Comparison of ENCODE assay signal across 22 cellular contexts in the genomic region with DNA sequence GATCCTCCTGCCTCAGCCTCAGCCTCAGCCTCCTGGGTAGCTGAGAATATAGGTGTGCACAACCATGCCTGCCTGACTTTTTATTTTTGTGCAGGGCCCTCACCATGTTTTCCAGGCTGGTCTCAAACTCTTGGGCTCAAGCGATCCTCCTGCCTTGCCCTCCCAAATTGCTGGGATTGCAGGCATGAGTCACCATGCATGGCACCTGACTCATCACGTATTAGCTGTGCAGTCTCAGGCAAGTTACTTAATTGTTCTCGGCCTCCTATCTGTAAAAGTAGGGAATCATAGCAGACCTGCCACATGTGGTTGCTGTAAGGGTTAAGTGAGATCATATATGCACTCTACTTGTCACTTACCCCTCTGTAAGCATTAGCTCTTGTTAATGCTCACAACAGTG.
A peak's percentile ranks its signal among the peaks of the same experiment; 100 is the strongest.
DNase-seq lines count a peak whose midpoint lies in the region; ATAC-seq and TF ChIP-seq lines count a peak whose summit lies in the region.
"Had no signal": no experiment of that assay in that cellular context is flagged by ENCODE, and none has a peak within 500 bp of the region (broad histone marks: within the 10 kb centered on the region; RNA-seq: fewer than 3 reads in every experiment).

No MANE protein-coding gene starts in this region.

- H2AK5ac ChIP-seq in trophoblast cell (ENCODE audit: low read length) = no peak overlapping the region

- H3K4me3 ChIP-seq in SK-N-SH (ENCODE audit: low read depth in 2 of 2, low read length in 1 of 2) (no peak overlapping the region), fibroblast of lung (replicated peaks in 1 of 4; ENCODE audit: control extremely low read depth in 1 of 4, insufficient read depth in 1 of 4, low read depth in 3 of 4, low read length in 4 of 4) (no peak overlapping the region), trophoblast cell (ENCODE audit: low read depth, low read length) (no peak overlapping the region)
- H3K4me3 ChIP-seq: BLaER1, gastrocnemius medialis, upper lobe of right lung had no signal

- CTCF ChIA-PET in SK-N-SH (lab: Yijun Ruan, JAX) = interaction anchor here (0.8 to 4.1 kb wide), 10 partner anchors 8 to 695 kb away, joined by 3 to 25 read pairs (median 6); no protein-coding TSS in a partner anchor

- H3K4me1 ChIP-seq in SK-N-SH (ENCODE audit: control insufficient read depth in 1 of 2, insufficient read depth in 2 of 2, low read depth in 1 of 2, low read length in 1 of 2) (peaks cover 0 to 9% of the 10 kb centered on the region in 2 experiments; a peak in 1 of 4 replicates), fibroblast of lung (ENCODE audit: control insufficient read depth, extremely low read depth, insufficient read depth, low read length) (no peaks in the 10 kb centered on the region), trophoblast cell (ENCODE audit: control insufficient read depth in 1 of 2, insufficient read depth in 2 of 2, low read length in 2 of 2) (no peaks in the 10 kb centered on the region)
- H3K4me1 ChIP-seq: BLaER1, gastrocnemius medialis, upper lobe of right lung had no signal

- ATAC-seq in GM18868 (IDR thresholded peaks at IDR 0.05; ENCODE audit: unreplicated experiment) = no peak
- no peak for ATAC-seq in HG02610 (IDR thresholded peaks at IDR 0.05; ENCODE audit: unreplicated experiment)
- no peak for ATAC-seq in HG03354 (IDR thresholded peaks at IDR 0.05; ENCODE audit: poor library complexity, severe bottlenecking, unreplicated experiment)
- ATAC-seq: gastrocnemius medialis; Right ventricle myocardium inferior; stimulated activated naive CD8-positive, alpha-beta T cell treated with anti-CD3 and anti-CD28 coated beads, Interleukin-15, amount 100 ng/mL, for 72 hours; upper lobe of right lung had no signal

- DNase-seq in HS-5 (ENCODE audit: low read depth) (peak; percentile 22), SK-N-SH (no peak), fibroblast of lung (ENCODE audit: low read depth in 2 of 2) (peak; percentile 21 to 59), trophoblast cell (peak; percentile 48 to 74)
- DNase-seq in activated CD4-positive, alpha-beta T cell treated with anti-CD3 and anti-CD28 coated beads, Interleukin-2, amount 50 U/mL, for 4 hours = no peak
- DNase-seq: activated CD4-positive, alpha-beta memory T cell treated with anti-CD3 and anti-CD28 coated beads for 36 hours; activated naive CD4-positive, alpha-beta T cell treated with anti-CD3 and anti-CD28 coated beads, Interleukin-2, amount 10 ng/mL, durations not matched to agents 7 days and 5 days; activated T-cell treated with anti-CD3 and anti-CD28 coated beads, Interleukin-2, amount 50 U/mL, for 24 hours; aorta; gastrocnemius medialis; H7; MV-4-11; NCI-H2029; stimulated activated naive CD8-positive, alpha-beta T cell treated with anti-CD3 and anti-CD28 coated beads, Interleukin-15, amount 100 ng/mL, for 72 hours; upper lobe of right lung had no signal

- no peak overlapping the region for H2BK12ac ChIP-seq in trophoblast cell (ENCODE audit: low read length)

- H3K9ac ChIP-seq in SK-N-SH (no peak overlapping the region), fibroblast of lung (ENCODE audit: insufficient read depth, low read length) (no peak overlapping the region), trophoblast cell (ENCODE audit: low read length) (no peak overlapping the region)
- H3K9ac ChIP-seq: BLaER1 had no signal

- TF ChIP-seq CTCF in SK-N-SH (IDR thresholded peaks at IDR 0.05) (no peak), fibroblast of lung (conservative IDR thresholded peaks at IDR 0.05 in 1 of 2, IDR thresholded peaks at IDR 0.05 in 1 of 2; ENCODE audit: low read depth in 1 of 2, low read length in 2 of 2) (no peak)

- H4K91ac ChIP-seq in trophoblast cell (ENCODE audit: low read depth, low read length) = no peak overlapping the region

- 35% methylated on average over 3 of the region's 3 CpGs for WGBS in SK-N-SH (ENCODE audit: low lambda C conversion rate)
- WGBS in trophoblast cell (ENCODE audit: extremely low coverage, insufficient coverage, insufficient read length) = no CpG with 5 or more reads among the region's 3 CpGs

- no peak for TF ChIP-seq EP300 in SK-N-SH (IDR thresholded peaks at IDR 0.05; ENCODE audit: borderline replicate concordance in 1 of 2, low read depth in 1 of 2, low read length in 1 of 2)

- POLR2A ChIA-PET in SK-N-SH (lab: Yijun Ruan, JAX) = no interaction called here

- H2AFZ ChIP-seq in SK-N-SH (ENCODE audit: low read depth) (no peak overlapping the region), fibroblast of lung (ENCODE audit: low read length) (no peak overlapping the region), trophoblast cell (ENCODE audit: insufficient read depth, low read length, poor library complexity) (no peak overlapping the region)

- H3K18ac ChIP-seq in trophoblast cell (ENCODE audit: low read length) = no peak overlapping the region

- H4K20me1 ChIP-seq in SK-N-SH (ENCODE audit: insufficient read depth) = no peaks in the 10 kb centered on the region
- no peaks in the 10 kb centered on the region for H4K20me1 ChIP-seq in fibroblast of lung (ENCODE audit: control insufficient read depth, extremely low read depth, insufficient read depth, low read length)
- H4K20me1 ChIP-seq: BLaER1 had no signal

- H3K4ac ChIP-seq in trophoblast cell (ENCODE audit: low read depth, low read length) = no peak overlapping the region

- H3K14ac ChIP-seq in trophoblast cell (ENCODE audit: low read length) = no peak overlapping the region

- H3K36me3 ChIP-seq in SK-N-SH (replicated peaks in 1 of 2; ENCODE audit: control insufficient read depth in 1 of 2, insufficient read depth in 2 of 2, low read length in 1 of 2) (no peaks in the 10 kb centered on the region), fibroblast of lung (ENCODE audit: control insufficient read depth, insufficient read depth, low read length) (no peaks in the 10 kb centered on the region), trophoblast cell (ENCODE audit: control insufficient read depth in 1 of 2, insufficient read depth in 2 of 2, low read length in 2 of 2) (no peaks in the 10 kb centered on the region)
- H3K36me3 ChIP-seq: BLaER1, gastrocnemius medialis, upper lobe of right lung had no signal

- H3K9me2 ChIP-seq in SK-N-SH = no peaks in the 10 kb centered on the region

- no peaks in the 10 kb centered on the region; the same call in 1 of the 2 replicates for H3K27me3 ChIP-seq in SK-N-SH (ENCODE audit: insufficient read depth)
- H3K27me3 ChIP-seq in fibroblast of lung (ENCODE audit: control insufficient read depth, insufficient read depth, low read length) = no peaks in the 10 kb centered on the region
- no peaks in the 10 kb centered on the region for H3K27me3 ChIP-seq in trophoblast cell (ENCODE audit: insufficient read depth, low read length)
- H3K27me3 ChIP-seq: BLaER1, gastrocnemius medialis, upper lobe of right lung had no signal

- H3K23ac ChIP-seq in trophoblast cell (ENCODE audit: low read length) = no peak overlapping the region

- H4K12ac ChIP-seq in trophoblast cell (ENCODE audit: low read depth, low read length) = no peak overlapping the region

- TF ChIP-seq RAD21 in SK-N-SH (IDR thresholded peaks at IDR 0.05; ENCODE audit: low read length) = no peak

- H3K27ac ChIP-seq in SK-N-SH (ENCODE audit: low read depth in 2 of 2, low read length in 1 of 2) (no peak overlapping the region), fibroblast of lung (ENCODE audit: insufficient read depth, low read length) (no peak overlapping the region), trophoblast cell (ENCODE audit: low read depth, low read length) (no peak overlapping the region)
- H3K27ac ChIP-seq: BLaER1, gastrocnemius medialis, HL-60, upper lobe of right lung, VCaP had no signal

- H3K79me1 ChIP-seq in trophoblast cell (ENCODE audit: low read length) = no peaks in the 10 kb centered on the region

- no peak overlapping the region for H4K8ac ChIP-seq in trophoblast cell (ENCODE audit: low read depth, low read length)

- H2BK120ac ChIP-seq in trophoblast cell (ENCODE audit: insufficient read depth, low read length, poor library complexity) = no peak overlapping the region

- H3K79me2 ChIP-seq in SK-N-SH (ENCODE audit: insufficient read depth) (no peaks in the 10 kb centered on the region), fibroblast of lung (ENCODE audit: control insufficient read depth, insufficient read depth, low read length) (no peaks in the 10 kb centered on the region), trophoblast cell (ENCODE audit: control insufficient read depth, insufficient read depth, low read length, poor library complexity) (no peaks in the 10 kb centered on the region)

- no peak overlapping the region for H2BK5ac ChIP-seq in trophoblast cell (ENCODE audit: low read depth, low read length, poor library complexity)

- no peaks in the 10 kb centered on the region for H3F3A ChIP-seq in SK-N-SH (replicated peaks; ENCODE audit: insufficient read depth)

- H3K9me3 ChIP-seq in SK-N-SH = no peaks in the 10 kb centered on the region
- H3K9me3 ChIP-seq in fibroblast of lung (ENCODE audit: control insufficient read depth, insufficient read depth, low read depth, low read length) = no peaks in the 10 kb centered on the region
- H3K9me3 ChIP-seq in trophoblast cell (ENCODE audit: insufficient read depth, low read depth, low read length) = no peaks in the 10 kb centered on the region
- H3K9me3 ChIP-seq: gastrocnemius medialis, upper lobe of right lung had no signal

- H3K4me2 ChIP-seq in SK-N-SH = no peak overlapping the region
- no peak overlapping the region for H3K4me2 ChIP-seq in fibroblast of lung (ENCODE audit: extremely low read depth, insufficient read depth, low read length)
- H3K4me2 ChIP-seq in trophoblast cell (ENCODE audit: low read length) = no peak overlapping the region
- H3K4me2 ChIP-seq: BLaER1 had no signal

TF ChIP-seq in SK-N-SH, 30 proteins besides CTCF, POLR2A, EP300 and RAD21:
- TF ChIP-seq FOSL2 (IDR thresholded peaks at IDR 0.05; ENCODE audit: borderline replicate concordance, low read depth) (peak; percentile 72), TAF1 (IDR thresholded peaks at IDR 0.05; ENCODE audit: borderline replicate concordance, low read depth, low read length) (no peak)

Comparison
In these comparisons a context has a peak if more than half of its experiments do, and no peak if none do; other contexts are left out.
1. DNase-seq: peak in HS-5 (single experiment), fibroblast of lung (2 of 2) and trophoblast cell (2 of 2); none in SK-N-SH (single experiment) and activated CD4-positive, alpha-beta T cell treated with anti-CD3 and anti-CD28 coated beads, Interleukin-2, amount 50 U/mL, for 4 hours (0 of 2).